Comparison of ENCODE assay signal across 8 cellular contexts in the genomic region with DNA sequence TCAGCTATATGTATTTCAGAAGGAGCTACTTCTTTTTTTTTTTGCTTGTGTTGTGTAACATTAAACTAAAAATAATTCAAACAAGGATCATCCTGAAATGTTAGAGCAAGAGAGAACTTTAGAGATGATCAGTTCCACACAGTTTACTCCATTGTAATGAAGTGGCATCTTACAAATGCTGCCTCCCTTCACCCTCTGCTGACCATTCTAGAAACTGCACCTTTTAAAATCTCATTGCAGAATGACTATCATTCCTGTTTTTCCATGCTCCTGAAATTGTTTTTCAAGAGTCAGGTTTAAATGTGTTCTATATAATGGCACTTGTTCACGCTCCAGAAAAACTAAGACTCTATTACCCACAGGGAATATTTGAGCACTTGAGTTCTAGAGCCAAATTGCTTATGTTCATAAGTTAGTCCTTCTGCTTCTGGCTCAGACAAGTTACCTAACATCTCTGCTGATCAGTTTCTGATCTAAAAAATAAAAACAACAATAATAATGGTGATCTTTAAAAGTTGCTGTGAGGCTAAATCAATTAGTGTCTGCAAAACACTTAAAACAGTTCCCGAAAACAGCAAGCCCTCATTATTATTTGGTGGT. TPM values are rescaled to one million over a fixed set of nuclear protein-coding genes. Genes with fewer than 3 reads are reported as not detected.
DNase-seq lines count a peak whose midpoint lies in the region; ATAC-seq and TF ChIP-seq lines count a peak whose summit lies in the region.

No MANE protein-coding gene starts in this region.

- no peaks in the 10 kb centered on the region for H3K9me2 ChIP-seq in OCI-LY7 (ENCODE audit: insufficient read depth, low read length)

- H3K27me3 ChIP-seq in parathyroid adenoma (ENCODE audit: control insufficient read depth, insufficient read depth, low read length): no peaks in the 10 kb centered on the region

- no peak overlapping the region for H3K9ac ChIP-seq in parathyroid adenoma

- H3K4me2 ChIP-seq in OCI-LY7 (ENCODE audit: low read length) (no peak overlapping the region), parathyroid adenoma (ENCODE audit: low read length) (no peak overlapping the region)

- POLR2A ChIA-PET in OCI-LY7 (lab: Charles Lee): interaction anchor here (0.6 kb wide), 2 partner anchors 109 to 346 kb away, joined by 3 to 4 read pairs; no protein-coding TSS in a partner anchor

- H3K36me3 ChIP-seq in OCI-LY7 (ENCODE audit: insufficient read depth, low read length) (no peaks in the 10 kb centered on the region), parathyroid adenoma (ENCODE audit: control insufficient read depth, insufficient read depth, low read length) (no peaks in the 10 kb centered on the region)

- no peak for TF ChIP-seq POLR2A in erythroblast (IDR thresholded peaks at IDR 0.05; ENCODE audit: low read length)

- H3K9me3 ChIP-seq in OCI-LY7 (ENCODE audit: low read length) (no peaks in the 10 kb centered on the region), parathyroid adenoma (ENCODE audit: control insufficient read depth, low read length) (no peaks in the 10 kb centered on the region)

- no peak overlapping the region for H2AFZ ChIP-seq in OCI-LY7 (ENCODE audit: low read length)
- H2AFZ ChIP-seq in parathyroid adenoma: no peak overlapping the region

- CTCF ChIA-PET in OCI-LY7 (lab: Charles Lee; ENCODE audit: unreplicated experiment): interaction anchor here (0.6 kb wide), 2 partner anchors 23 to 179 kb away, joined by 3 read pairs; no protein-coding TSS in a partner anchor

- H3K4me1 ChIP-seq in OCI-LY7 (ENCODE audit: insufficient read depth, low read length, poor library complexity, severe bottlenecking) (no peaks in the 10 kb centered on the region), parathyroid adenoma (no peaks in the 10 kb centered on the region)

- DNase-seq in Ammon's horn (ENCODE audit: low spot score) (peak; percentile 62), OCI-LY7 (ENCODE audit: low spot score) (peak; percentile 14), erythroblast (lab: John Stamatoyannopoulos, UW) (peak; percentile 2 to 51)
- no peak for DNase-seq in activated effector memory CD4-positive, alpha-beta T cell treated with anti-CD3 and anti-CD28 coated beads, Interleukin-2, amount 50 U/mL, for 16 hours

- no TSS peak for BruUV-seq in OCI-LY7 (replicated peaks; lab: Mats Ljungman, UMichigan)

- peak; percentile 86 for TF ChIP-seq CTCF in OCI-LY7 (conservative IDR thresholded peaks at IDR 0.05; ENCODE audit: low read length)
- peak; percentile 50 for TF ChIP-seq CTCF in parathyroid adenoma (IDR thresholded peaks at IDR 0.05)

- ATAC-seq in GM18511 (IDR thresholded peaks at IDR 0.05; ENCODE audit: unreplicated experiment) (peak; percentile 95), HG03135 (IDR thresholded peaks at IDR 0.05; ENCODE audit: unreplicated experiment) (peak; percentile 79), GM21619 (IDR thresholded peaks at IDR 0.05; ENCODE audit: unreplicated experiment) (no peak)

- no peaks in the 10 kb centered on the region for H3K79me2 ChIP-seq in OCI-LY7 (ENCODE audit: insufficient read depth, low read depth, low read length)
- H3K79me2 ChIP-seq in parathyroid adenoma: no peaks in the 10 kb centered on the region

- intact Hi-C loops in OCI-LY7 (cut with micrococcal nuclease; ENCODE audit: unreplicated experiment): loop anchor here (10.0 kb wide), 1 partner anchor 368 kb away; no protein-coding TSS in a partner anchor

- H3K4me3 ChIP-seq in OCI-LY7 (ENCODE audit: low read depth, low read length, poor library complexity, severe bottlenecking) (no peak overlapping the region), parathyroid adenoma (ENCODE audit: low read depth, low read length) (no peak overlapping the region)

- H4K20me1 ChIP-seq in OCI-LY7 (ENCODE audit: insufficient read depth, low read length): no peaks in the 10 kb centered on the region

- H3K27ac ChIP-seq in OCI-LY7 (ENCODE audit: low read depth, low read length, poor library complexity, severe bottlenecking) (no peak overlapping the region), parathyroid adenoma (no peak overlapping the region)

RNA-seq across cellular contexts. Expression of a gene that starts 21.5 kb away (rescaled TPM):
- total RNA-seq in OCI-LY7 (2014; rRNA removed; shearing (Covaris generic)): not detected in 2 replicates
- total RNA-seq in OCI-LY7 (2022): not detected in 2 replicates
